Comparison of ENCODE assay signal across 1 cellular context in genomic region chr19:21197589-21198295, GRCh38.
TF ChIP-seq lines count a peak whose summit lies in the region.

No MANE protein-coding gene starts in this region.

TF ChIP-seq in K562, 482 proteins besides CTCF, POLR2A, EP300 and RAD21 (continued from another document and continues in another):
- TF ChIP-seq NR2F6 (CRISPR knock-in tag; IDR thresholded peaks at IDR 0.05) (no peak), HDAC6 (IDR thresholded peaks at IDR 0.05; ENCODE audit: low read depth, low read length) (no peak), ZNF551 (CRISPR knock-in tag; IDR thresholded peaks at IDR 0.05) (no peak), ARNT (IDR thresholded peaks at IDR 0.05) (no peak), PCBP1 (IDR thresholded peaks at IDR 0.05; ENCODE audit: low read depth, low read length, poor library complexity, severe bottlenecking) (no peak), ZNF644 (tag; IDR thresholded peaks at IDR 0.05; ENCODE audit: low read depth) (no peak), FOXA3 (CRISPR knock-in tag; conservative IDR thresholded peaks at IDR 0.05 in 1 of 2, IDR thresholded peaks at IDR 0.05 in 1 of 2) (no peak), POLR3A (IDR thresholded peaks at IDR 0.05; ENCODE audit: borderline replicate concordance, extremely low read depth, insufficient read depth, insufficient read length) (no peak), RBFOX2 (IDR thresholded peaks at IDR 0.05; ENCODE audit: low read depth, low read length) (peak; percentile 31; the same call in 1 of the 2 replicates), E2F3 (CRISPR knock-in tag; IDR thresholded peaks at IDR 0.05) (no peak), USF1 (CRISPR knock-in tag; IDR thresholded peaks at IDR 0.05) (no peak), HNRNPUL1 (IDR thresholded peaks at IDR 0.05; ENCODE audit: low read length) (no peak), MAZ (CRISPR knock-in tag; conservative IDR thresholded peaks at IDR 0.05 in 1 of 2, IDR thresholded peaks at IDR 0.05 in 1 of 2) (no peak), HLTF (IDR thresholded peaks at IDR 0.05) (no peak), ETV1 (tag; conservative IDR thresholded peaks at IDR 0.05; ENCODE audit: low read depth) (no peak), NBN (IDR thresholded peaks at IDR 0.05; ENCODE audit: low read depth) (no peak), CBFA2T2 (conservative IDR thresholded peaks at IDR 0.05) (peak; percentile 83), MCM2 (IDR thresholded peaks at IDR 0.05; ENCODE audit: low read depth) (no peak), CEBPG (CRISPR knock-in tag; IDR thresholded peaks at IDR 0.05) (peak; percentile 83), CEBPG (tag; conservative IDR thresholded peaks at IDR 0.05 in 1 of 2, IDR thresholded peaks at IDR 0.05 in 1 of 2) (peak; percentile 35 to 79; a peak in 3 of 4 replicates), ZNF277 (CRISPR knock-in tag; IDR thresholded peaks at IDR 0.05; ENCODE audit: borderline replicate concordance) (no peak), ZNF146 (CRISPR knock-in tag; IDR thresholded peaks at IDR 0.05; ENCODE audit: unreplicated experiment) (no peak), NCOA2 (IDR thresholded peaks at IDR 0.05; ENCODE audit: partially characterized antibody in 2 of 2) (no peak), SIN3A (IDR thresholded peaks at IDR 0.05; ENCODE audit: borderline replicate concordance in 2 of 2, control insufficient read depth in 1 of 2, low read depth in 2 of 2, low read length in 2 of 2) (no peak), ZNF707 (CRISPR knock-in tag; conservative IDR thresholded peaks at IDR 0.05) (no peak), SLC30A9 (CRISPR knock-in tag; IDR thresholded peaks at IDR 0.05) (no peak), ZBTB40 (IDR thresholded peaks at IDR 0.05) (no peak), ZBTB40 (CRISPR knock-in tag; IDR thresholded peaks at IDR 0.05) (no peak), CEBPZ (IDR thresholded peaks at IDR 0.05; ENCODE audit: borderline replicate concordance, low read depth, low read length) (no peak), NR2C1 (IDR thresholded peaks at IDR 0.05) (peak; percentile 48; the same call in 1 of the 2 replicates), NR2C1 (tag; IDR thresholded peaks at IDR 0.05) (peak; percentile 81), FOXP1 (CRISPR knock-in tag; IDR thresholded peaks at IDR 0.05) (no peak), ZSCAN32 (CRISPR knock-in tag; IDR thresholded peaks at IDR 0.05) (no peak), IRF1 (CRISPR knock-in tag; IDR thresholded peaks at IDR 0.05; ENCODE audit: borderline replicate concordance) (no peak), NFATC3 (IDR thresholded peaks at IDR 0.05) (no peak), ILF3 (IDR thresholded peaks at IDR 0.05; ENCODE audit: borderline replicate concordance) (no peak), RB1 (IDR thresholded peaks at IDR 0.05; ENCODE audit: low read depth) (no peak), ILK (tag; IDR thresholded peaks at IDR 0.05; ENCODE audit: borderline replicate concordance, low read depth) (no peak)
- TF ChIP-seq, protein P1, sequence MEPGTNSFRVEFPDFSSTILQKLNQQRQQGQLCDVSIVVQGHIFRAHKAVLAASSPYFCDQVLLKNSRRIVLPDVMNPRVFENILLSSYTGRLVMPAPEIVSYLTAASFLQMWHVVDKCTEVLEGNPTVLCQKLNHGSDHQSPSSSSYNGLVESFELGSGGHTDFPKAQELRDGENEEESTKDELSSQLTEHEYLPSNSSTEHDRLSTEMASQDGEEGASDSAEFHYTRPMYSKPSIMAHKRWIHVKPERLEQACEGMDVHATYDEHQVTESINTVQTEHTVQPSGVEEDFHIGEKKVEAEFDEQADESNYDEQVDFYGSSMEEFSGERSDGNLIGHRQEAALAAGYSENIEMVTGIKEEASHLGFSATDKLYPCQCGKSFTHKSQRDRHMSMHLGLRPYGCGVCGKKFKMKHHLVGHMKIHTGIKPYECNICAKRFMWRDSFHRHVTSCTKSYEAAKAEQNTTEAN (CRISPR knock-in tag; IDR thresholded peaks at IDR 0.05) = no peak
- TF ChIP-seq, protein P2, sequence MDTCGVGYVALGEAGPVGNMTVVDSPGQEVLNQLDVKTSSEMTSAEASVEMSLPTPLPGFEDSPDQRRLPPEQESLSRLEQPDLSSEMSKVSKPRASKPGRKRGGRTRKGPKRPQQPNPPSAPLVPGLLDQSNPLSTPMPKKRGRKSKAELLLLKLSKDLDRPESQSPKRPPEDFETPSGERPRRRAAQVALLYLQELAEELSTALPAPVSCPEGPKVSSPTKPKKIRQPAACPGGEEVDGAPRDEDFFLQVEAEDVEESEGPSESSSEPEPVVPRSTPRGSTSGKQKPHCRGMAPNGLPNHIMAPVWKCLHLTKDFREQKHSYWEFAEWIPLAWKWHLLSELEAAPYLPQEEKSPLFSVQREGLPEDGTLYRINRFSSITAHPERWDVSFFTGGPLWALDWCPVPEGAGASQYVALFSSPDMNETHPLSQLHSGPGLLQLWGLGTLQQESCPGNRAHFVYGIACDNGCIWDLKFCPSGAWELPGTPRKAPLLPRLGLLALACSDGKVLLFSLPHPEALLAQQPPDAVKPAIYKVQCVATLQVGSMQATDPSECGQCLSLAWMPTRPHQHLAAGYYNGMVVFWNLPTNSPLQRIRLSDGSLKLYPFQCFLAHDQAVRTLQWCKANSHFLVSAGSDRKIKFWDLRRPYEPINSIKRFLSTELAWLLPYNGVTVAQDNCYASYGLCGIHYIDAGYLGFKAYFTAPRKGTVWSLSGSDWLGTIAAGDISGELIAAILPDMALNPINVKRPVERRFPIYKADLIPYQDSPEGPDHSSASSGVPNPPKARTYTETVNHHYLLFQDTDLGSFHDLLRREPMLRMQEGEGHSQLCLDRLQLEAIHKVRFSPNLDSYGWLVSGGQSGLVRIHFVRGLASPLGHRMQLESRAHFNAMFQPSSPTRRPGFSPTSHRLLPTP (IDR thresholded peaks at IDR 0.05; ENCODE audit: borderline replicate concordance, extremely low read depth, insufficient read length) = no peak
- TF ChIP-seq, protein P3, sequence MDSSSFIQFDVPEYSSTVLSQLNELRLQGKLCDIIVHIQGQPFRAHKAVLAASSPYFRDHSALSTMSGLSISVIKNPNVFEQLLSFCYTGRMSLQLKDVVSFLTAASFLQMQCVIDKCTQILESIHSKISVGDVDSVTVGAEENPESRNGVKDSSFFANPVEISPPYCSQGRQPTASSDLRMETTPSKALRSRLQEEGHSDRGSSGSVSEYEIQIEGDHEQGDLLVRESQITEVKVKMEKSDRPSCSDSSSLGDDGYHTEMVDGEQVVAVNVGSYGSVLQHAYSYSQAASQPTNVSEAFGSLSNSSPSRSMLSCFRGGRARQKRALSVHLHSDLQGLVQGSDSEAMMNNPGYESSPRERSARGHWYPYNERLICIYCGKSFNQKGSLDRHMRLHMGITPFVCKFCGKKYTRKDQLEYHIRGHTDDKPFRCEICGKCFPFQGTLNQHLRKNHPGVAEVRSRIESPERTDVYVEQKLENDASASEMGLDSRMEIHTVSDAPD (CRISPR knock-in tag; IDR thresholded peaks at IDR 0.05) = no peak
- TF ChIP-seq, protein P4, sequence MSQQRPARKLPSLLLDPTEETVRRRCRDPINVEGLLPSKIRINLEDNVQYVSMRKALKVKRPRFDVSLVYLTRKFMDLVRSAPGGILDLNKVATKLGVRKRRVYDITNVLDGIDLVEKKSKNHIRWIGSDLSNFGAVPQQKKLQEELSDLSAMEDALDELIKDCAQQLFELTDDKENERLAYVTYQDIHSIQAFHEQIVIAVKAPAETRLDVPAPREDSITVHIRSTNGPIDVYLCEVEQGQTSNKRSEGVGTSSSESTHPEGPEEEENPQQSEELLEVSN (IDR thresholded peaks at IDR 0.05; ENCODE audit: borderline replicate concordance in 1 of 2, extremely low read depth in 1 of 2, insufficient read depth in 1 of 2, insufficient read length in 1 of 2, low read depth in 1 of 2, low read length in 1 of 2, poor library complexity in 1 of 2, severe bottlenecking in 1 of 2) = no peak
